Comparison of ENCODE assay signal across 8 cellular contexts in the genomic region with DNA sequence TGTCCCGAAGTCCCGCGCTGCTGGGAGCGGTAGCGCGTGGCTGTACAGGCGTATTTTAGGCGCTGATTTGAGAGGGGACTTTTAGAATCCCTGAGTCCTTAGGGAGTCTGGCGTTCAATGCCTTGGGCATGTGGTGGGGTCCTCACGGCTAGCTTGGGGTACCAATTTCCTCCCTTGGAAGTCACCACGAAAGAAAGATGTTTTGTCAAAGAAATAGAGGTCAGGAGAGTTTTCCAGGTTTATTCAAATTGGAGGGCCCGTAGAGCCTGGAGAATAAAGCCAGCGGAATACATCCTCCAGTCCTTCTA.
DNase-seq lines count a peak whose midpoint lies in the region; ATAC-seq and TF ChIP-seq lines count a peak whose summit lies in the region.

No MANE protein-coding gene starts in this region.

- no peaks in the 10 kb centered on the region for H3K9me3 ChIP-seq in BE2C
- peaks cover 2% of the 10 kb centered on the region for H3K9me3 ChIP-seq in IMR-90 (ENCODE audit: control insufficient read depth, insufficient read depth, low read length)

- H3K27ac Mint-ChIP-seq in chondrocyte (ENCODE audit: unreplicated experiment) (peak overlapping the region; percentile 89), naive B cell (peak overlapping the region; percentile 11 to 98 (median 88))

- H3K4me1 Mint-ChIP-seq in chondrocyte (ENCODE audit: low read depth) (peaks cover 31% of the 10 kb centered on the region), naive B cell (peaks cover 13 to 17% (median 13%) of the 10 kb centered on the region in 3 donors)

- 0 out of 2 replicates have a peak overlapping the region, but pooled peaks have one; percentile 34 for H2BK20ac ChIP-seq in IMR-90 (ENCODE audit: low read depth, low read length)

- no peaks in the 10 kb centered on the region for H3K9me1 ChIP-seq in IMR-90 (ENCODE audit: insufficient read depth, low read length)

- H3K4ac ChIP-seq in IMR-90 (ENCODE audit: low read depth, low read length), result peak overlapping the region; percentile 85

- H2BK120ac ChIP-seq in IMR-90 (ENCODE audit: low read depth, low read length), result peak overlapping the region; percentile 42; the same call in 1 of the 2 replicates

- H4K5ac ChIP-seq in IMR-90 (ENCODE audit: low read depth, low read length), result peak overlapping the region; percentile 25

- ATAC-seq in IMR-90 (ENCODE audit: low read depth) (no peak), naive B cell (ENCODE audit: low read depth in 2 of 2) (no peak), HG02763 (IDR thresholded peaks at IDR 0.05; ENCODE audit: unreplicated experiment) (no peak)

- no TSS peak for BruUV-seq in IMR-90 (replicated peaks; lab: Mats Ljungman, UMichigan)

- POLR2A ChIA-PET in IMR-90 (lab: Charles Lee; ENCODE audit: unreplicated experiment), result no interaction called here

- in situ Hi-C loops in IMR-90 (cut with MboI; ENCODE audit: low sequenced_read_pairs), result no loop called here

- H3K27ac ChIP-seq in IMR-90 (ENCODE audit: insufficient read depth, low read length), result peak overlapping the region; percentile 98

- TF ChIP-seq POLR2A in IMR-90 (IDR thresholded peaks at IDR 0.05; ENCODE audit: low read depth, low read length), result no peak

- no CpG with 5 or more reads among the region's 13 CpGs for WGBS in IMR-90 (ENCODE audit: extremely low coverage in 2 of 2, insufficient read length in 1 of 2), 2 experiments

- H3K23ac ChIP-seq in IMR-90 (ENCODE audit: low read depth, low read length), result peak overlapping the region; percentile 97

- H3K27me3 ChIP-seq in BE2C (no peaks in the 10 kb centered on the region), IMR-90 (ENCODE audit: control insufficient read depth, insufficient read depth, low read length) (no peaks in the 10 kb centered on the region)

- no peaks in the 10 kb centered on the region for H3K9me3 Mint-ChIP-seq in chondrocyte (ENCODE audit: low read depth)
- peaks cover 0 to 6% (median 1%) of the 10 kb centered on the region in 7 donors for H3K9me3 Mint-ChIP-seq in naive B cell

- TF ChIP-seq CTCF in BE2C (IDR thresholded peaks at IDR 0.05; ENCODE audit: low read depth, low read length) (no peak), IMR-90 (conservative IDR thresholded peaks at IDR 0.05; ENCODE audit: low read depth, low read length) (no peak), chondrocyte (IDR thresholded peaks at IDR 0.05) (no peak)

- no peak overlapping the region for H2BK15ac ChIP-seq in IMR-90 (ENCODE audit: low read depth, low read length)

- H3K4me3 ChIP-seq in BE2C (ENCODE audit: low read depth, low read length) (peak overlapping the region; percentile 63), IMR-90 (ENCODE audit: insufficient read depth, low read depth, low read length) (peak overlapping the region; percentile 96)

- peak overlapping the region; percentile 95 for H3K4me2 ChIP-seq in IMR-90 (ENCODE audit: low read depth, low read length)

- no peak overlapping the region for H2AK5ac ChIP-seq in IMR-90 (ENCODE audit: low read depth, low read length)

- H2BK5ac ChIP-seq in IMR-90 (ENCODE audit: low read depth, low read length, poor library complexity, severe bottlenecking), result peak overlapping the region; percentile 97

- H3K4me1 ChIP-seq in BE2C (no peaks in the 10 kb centered on the region), IMR-90 (ENCODE audit: control insufficient read depth, insufficient read depth, low read length) (peaks cover 8% of the 10 kb centered on the region)

- CTCF ChIA-PET in IMR-90 (lab: Yijun Ruan, JAX), result no interaction called here

- peak overlapping the region; percentile 96 for H2AK9ac ChIP-seq in IMR-90 (replicated peaks; ENCODE audit: low read depth, low read length, poor library complexity)

- peak overlapping the region; percentile 89 for H3K56ac ChIP-seq in IMR-90 (ENCODE audit: extremely low read depth, insufficient read depth, low read length)

- H3K14ac ChIP-seq in IMR-90 (replicated peaks; ENCODE audit: low read depth, low read length), result peak overlapping the region; percentile 57

- peaks cover 7% of the 10 kb centered on the region; the same call in 1 of the 2 replicates for H4K20me1 ChIP-seq in IMR-90 (ENCODE audit: insufficient read depth, low read length)

- peaks cover 8 to 18% of the 10 kb centered on the region in 2 experiments for H3K79me1 ChIP-seq in IMR-90 (ENCODE audit: low read depth in 1 of 2, low read length in 2 of 2)

- DNase-seq in BE2C (no peak), IMR-90 (peak; percentile 41), chondrocyte (ENCODE audit: low spot score) (no peak), naive B cell (no peak), CD1c-positive myeloid dendritic cell (ENCODE audit: extremely low spot score) (no peak), NCI-H446 treated with DMSO at 0.1 percent for 48 hours (lab: John Stamatoyannopoulos, UW) (no peak)
- no peak for DNase-seq in stimulated activated CD4-positive, alpha-beta T cell treated with anti-CD3 and anti-CD28 coated beads, Interleukin-1b, Interleukin-23, amount 100 ng/mL, for 48 hours

- no peak for TF ChIP-seq RAD21 in IMR-90 (IDR thresholded peaks at IDR 0.05; ENCODE audit: low read length)

- peak overlapping the region; percentile 98 for H2AFZ ChIP-seq in IMR-90 (replicated peaks; ENCODE audit: low read length, poor library complexity)

- H3K36me3 ChIP-seq in BE2C (no peaks in the 10 kb centered on the region), IMR-90 (ENCODE audit: control insufficient read depth, insufficient read depth, low read length) (peaks cover 4% of the 10 kb centered on the region)

- peak overlapping the region; percentile 63 for H3K18ac ChIP-seq in IMR-90 (ENCODE audit: low read depth, low read length)

- H3K27me3 Mint-ChIP-seq in chondrocyte (ENCODE audit: low read depth) (no peaks in the 10 kb centered on the region), naive B cell (no peaks in the 10 kb centered on the region)

- peak overlapping the region; percentile 66 for H4K91ac ChIP-seq in IMR-90 (ENCODE audit: insufficient read depth, low read depth, low read length)

- H3K36me3 Mint-ChIP-seq in chondrocyte (ENCODE audit: low read depth) (no peaks in the 10 kb centered on the region), naive B cell (no peaks in the 10 kb centered on the region)

- dilution Hi-C loops in IMR-90 (cut with HindIII; ENCODE audit: low sequenced_read_pairs, unreplicated experiment), result no loop called here

- peak overlapping the region; percentile 31 to 68; a peak in 3 of 4 replicates for H4K8ac ChIP-seq in IMR-90 (ENCODE audit: low read depth in 2 of 2, low read length in 2 of 2)

- intact Hi-C loops in IMR-90 (cut with micrococcal nuclease), result loop anchor here (1.0 to 5.0 kb wide), 2 partner anchors 64 to 355 kb away; partner anchors contain the start of genes KLHL28 and MIS18BP1

- H3K4me3 Mint-ChIP-seq in chondrocyte (ENCODE audit: unreplicated experiment) (peak overlapping the region; percentile 91), naive B cell (peak overlapping the region; percentile 81 to 93 (median 88))

- peak overlapping the region; percentile 97 for H3K9ac ChIP-seq in IMR-90 (ENCODE audit: low read depth, low read length)

TF ChIP-seq in IMR-90, 13 proteins besides CTCF, POLR2A, EP300 and RAD21:
- no peak for TF ChIP-seq ELK1 (IDR thresholded peaks at IDR 0.05; ENCODE audit: borderline replicate concordance, low read depth, low read length)
- no peak for TF ChIP-seq RCOR1 (IDR thresholded peaks at IDR 0.05; ENCODE audit: insufficient replicate concordance, low read length)
- TF ChIP-seq MXI1 (IDR thresholded peaks at IDR 0.05; ENCODE audit: borderline replicate concordance, low read depth, low read length), result no peak; the same call in 1 of the 2 replicates
- no peak for TF ChIP-seq CEBPB (IDR thresholded peaks at IDR 0.05; ENCODE audit: low read depth, low read length)
- TF ChIP-seq MAZ (IDR thresholded peaks at IDR 0.05; ENCODE audit: borderline replicate concordance, low read depth, low read length), result no peak
- TF ChIP-seq, protein P1, sequence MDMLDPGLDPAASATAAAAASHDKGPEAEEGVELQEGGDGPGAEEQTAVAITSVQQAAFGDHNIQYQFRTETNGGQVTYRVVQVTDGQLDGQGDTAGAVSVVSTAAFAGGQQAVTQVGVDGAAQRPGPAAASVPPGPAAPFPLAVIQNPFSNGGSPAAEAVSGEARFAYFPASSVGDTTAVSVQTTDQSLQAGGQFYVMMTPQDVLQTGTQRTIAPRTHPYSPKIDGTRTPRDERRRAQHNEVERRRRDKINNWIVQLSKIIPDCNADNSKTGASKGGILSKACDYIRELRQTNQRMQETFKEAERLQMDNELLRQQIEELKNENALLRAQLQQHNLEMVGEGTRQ (IDR thresholded peaks at IDR 0.05; ENCODE audit: low read depth, low read length), result no peak
- no peak for TF ChIP-seq FOS (IDR thresholded peaks at IDR 0.05; ENCODE audit: low read depth, low read length)
